Comparison of ENCODE assay signal across 8 cellular contexts in genomic region chr2:161237397-161238263, GRCh38.
DNase-seq lines count a peak whose midpoint lies in the region; ATAC-seq and TF ChIP-seq lines count a peak whose summit lies in the region.

No MANE protein-coding gene starts in this region.

- no peaks in the 10 kb centered on the region for H3F3A ChIP-seq in MM.1S (ENCODE audit: insufficient read depth, low read length)

- H3K79me2 ChIP-seq in MM.1S (ENCODE audit: low read length): no peaks in the 10 kb centered on the region

- H3K9me2 ChIP-seq in MM.1S (replicated peaks; ENCODE audit: insufficient read depth, low read length): no peaks in the 10 kb centered on the region

- no peaks in the 10 kb centered on the region for H3K27me3 ChIP-seq in MM.1S (replicated peaks; ENCODE audit: insufficient read depth, low read length)

- H3K4me1 Mint-ChIP-seq in chondrocyte (ENCODE audit: low read depth): peaks cover 19% of the 10 kb centered on the region

- H2AFZ ChIP-seq in MM.1S (ENCODE audit: low read length): peak overlapping the region; percentile 28

- no peaks in the 10 kb centered on the region for H4K20me1 ChIP-seq in MM.1S (ENCODE audit: insufficient read depth, low read length)

- peak overlapping the region; percentile 86 for H3K4me3 Mint-ChIP-seq in chondrocyte (ENCODE audit: unreplicated experiment)

- peak; percentile 25 for DNase-seq in DMS79 (lab: John Stamatoyannopoulos, UW)
- DNase-seq in MM.1S: peak; percentile 37
- DNase-seq in chondrocyte (ENCODE audit: low spot score): no peak
- DNase-seq in left kidney (ENCODE audit: low read depth, low spot score): peak; percentile 81
- peak; percentile 35 for DNase-seq in stimulated activated CD4-positive, alpha-beta T cell treated with anti-CD3 and anti-CD28 coated beads, Interleukin-1b, Interleukin-23, amount 100 ng/mL, for 48 hours

- no peak overlapping the region for H3K27ac Mint-ChIP-seq in chondrocyte (ENCODE audit: unreplicated experiment)

- peak overlapping the region; percentile 61 for H3K4me3 ChIP-seq in MM.1S (ENCODE audit: low read length)

- no peaks in the 10 kb centered on the region for H3K9me3 Mint-ChIP-seq in chondrocyte (ENCODE audit: low read depth)

- peak overlapping the region; percentile 18; the same call in 1 of the 2 replicates for H3K9ac ChIP-seq in MM.1S (ENCODE audit: low read length)

- TF ChIP-seq CTCF in MM.1S (IDR thresholded peaks at IDR 0.05; ENCODE audit: low read length): no peak
- no peak for TF ChIP-seq CTCF in chondrocyte (IDR thresholded peaks at IDR 0.05)

- no peaks in the 10 kb centered on the region for H3K4me1 ChIP-seq in MM.1S (ENCODE audit: low read length)

- H3K27ac ChIP-seq in MM.1S (ENCODE audit: low read length): no peak overlapping the region

- no peaks in the 10 kb centered on the region for H3K36me3 ChIP-seq in MM.1S (replicated peaks; ENCODE audit: insufficient read depth, low read length)

- H3K36me3 Mint-ChIP-seq in chondrocyte (ENCODE audit: low read depth): peaks cover 1% of the 10 kb centered on the region

- no peaks in the 10 kb centered on the region for H3K27me3 Mint-ChIP-seq in chondrocyte (ENCODE audit: low read depth)

- ATAC-seq in GM21619 (IDR thresholded peaks at IDR 0.05; ENCODE audit: unreplicated experiment) (peak; percentile 41), GM18870 (IDR thresholded peaks at IDR 0.05; ENCODE audit: unreplicated experiment) (no peak)
- peak; percentile 30 to 37 for ATAC-seq in activated CD4-positive, CD25-positive, alpha-beta regulatory T cell treated with anti-CD3 and anti-CD28 coated beads, Interleukin-2, amount 50 U/mL, for 24 hours

- H3K9me3 ChIP-seq in MM.1S (replicated peaks; ENCODE audit: insufficient read depth, low read length): no peaks in the 10 kb centered on the region

- H3K4me2 ChIP-seq in MM.1S (ENCODE audit: low read depth, low read length): peak overlapping the region; percentile 72
